Comparison of ENCODE assay signal across 16 cellular contexts in genomic region chr6:16821834-16822264, GRCh38.
A peak's percentile ranks its signal among the peaks of the same experiment; 100 is the strongest.
DNase-seq lines count a peak whose midpoint lies in the region; ATAC-seq, FAIRE-seq and TF ChIP-seq lines count a peak whose summit lies in the region.
"Had no signal": no experiment of that assay in that cellular context is flagged by ENCODE, and none has a peak within 500 bp of the region (broad histone marks: within the 10 kb centered on the region; RNA-seq: fewer than 3 reads in every experiment).

No MANE protein-coding gene starts in this region.

- intact Hi-C loops in pancreas (cut with DNase I): no loop called here

- WGBS in pancreas, 2 donors: 18 to 19% methylated on average over 5 of the region's 5 CpGs

- H3K4me3 ChIP-seq in pancreas (no peak overlapping the region), H7 (ENCODE audit: insufficient read depth, low read depth, low read length) (no peak overlapping the region)

- H3K4me1 ChIP-seq in pancreas: peaks cover 7 to 26% (median 18%) of the 10 kb centered on the region in 3 donors

- DNase-seq in left lobe of liver (ENCODE audit: low spot score) (peak; percentile 95), pancreas (peak; percentile 77 to 93 (median 84)), foreskin melanocyte (no peak), NCI-H2029 (lab: John Stamatoyannopoulos, UW) (no peak), H7 (no peak), GOT3 (lab: John Stamatoyannopoulos, UW) (no peak)
- DNase-seq: CD8-positive, alpha-beta T cell; COR-L47; DND-41; GDM1; HCEC 1CT; HFFc6 had no signal

- no peaks in the 10 kb centered on the region for H3K9me3 ChIP-seq in pancreas

- no peaks in the 10 kb centered on the region for H3K36me3 ChIP-seq in pancreas
- H3K36me3 ChIP-seq in H7 (replicated peaks; ENCODE audit: control insufficient read depth, insufficient read depth, low read length): no peaks in the 10 kb centered on the region

- FAIRE-seq in pancreas (lab: Jason Lieb, UNC): no peak
- FAIRE-seq: GM19239, H1 had no signal

- H3K27me3 ChIP-seq in pancreas: no peaks in the 10 kb centered on the region
- no peaks in the 10 kb centered on the region for H3K27me3 ChIP-seq in H7 (ENCODE audit: control insufficient read depth, insufficient read depth, low read length)

- no peak for TF ChIP-seq CTCF in VCaP (conservative IDR thresholded peaks at IDR 0.05)
- no peak for TF ChIP-seq CTCF in pancreas (IDR thresholded peaks at IDR 0.05)

- H3K27ac ChIP-seq in VCaP: peak overlapping the region; percentile 32
- H3K27ac ChIP-seq in pancreas: no peak overlapping the region
- H3K27ac ChIP-seq: HL-60 had no signal

- ATAC-seq in left lobe of liver (peak; percentile 82), pancreas (peak; percentile 94 to 99 (median 96))
- ATAC-seq: CD8-positive, alpha-beta T cell had no signal

Comparison
In these comparisons a context has a peak if more than half of its experiments do, and no peak if none do; other contexts are left out.
1. DNase-seq: peak in left lobe of liver (single experiment) and pancreas (6 of 6); none in foreskin melanocyte (single experiment), NCI-H2029 (single experiment), H7 (single experiment) and GOT3 (single experiment).